In genomic region chr12:389138-390096, GRCh38 we compare ENCODE assay signal across 1 cellular context.
A peak's percentile ranks its signal among the peaks of the same experiment; 100 is the strongest.
TF ChIP-seq lines count a peak whose summit lies in the region.

Gene KDM5A, minus strand, starts transcription at chr12:389320. Its CDS starts 229 bp downstream, at chr12:389091.

TF ChIP-seq in IMR-90, 13 proteins besides CTCF, POLR2A, EP300 and RAD21:
- TF ChIP-seq MAFK (IDR thresholded peaks at IDR 0.05; ENCODE audit: low read depth, low read length) = no peak
- no peak for TF ChIP-seq RFX5 (IDR thresholded peaks at IDR 0.05; ENCODE audit: low read depth, low read length)
- TF ChIP-seq CEBPB (IDR thresholded peaks at IDR 0.05; ENCODE audit: low read depth, low read length) = no peak
- TF ChIP-seq CHD1 (IDR thresholded peaks at IDR 0.05; ENCODE audit: low read depth, low read length) = peak; percentile 75; the same call in 1 of the 2 replicates
- TF ChIP-seq, protein P1, sequence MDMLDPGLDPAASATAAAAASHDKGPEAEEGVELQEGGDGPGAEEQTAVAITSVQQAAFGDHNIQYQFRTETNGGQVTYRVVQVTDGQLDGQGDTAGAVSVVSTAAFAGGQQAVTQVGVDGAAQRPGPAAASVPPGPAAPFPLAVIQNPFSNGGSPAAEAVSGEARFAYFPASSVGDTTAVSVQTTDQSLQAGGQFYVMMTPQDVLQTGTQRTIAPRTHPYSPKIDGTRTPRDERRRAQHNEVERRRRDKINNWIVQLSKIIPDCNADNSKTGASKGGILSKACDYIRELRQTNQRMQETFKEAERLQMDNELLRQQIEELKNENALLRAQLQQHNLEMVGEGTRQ (IDR thresholded peaks at IDR 0.05; ENCODE audit: low read depth, low read length) = no peak
- TF ChIP-seq FOS (IDR thresholded peaks at IDR 0.05; ENCODE audit: low read depth, low read length) = no peak
- TF ChIP-seq BHLHE40 (IDR thresholded peaks at IDR 0.05; ENCODE audit: low read depth, low read length) = no peak
- peak; percentile 80 for TF ChIP-seq MAZ (IDR thresholded peaks at IDR 0.05; ENCODE audit: borderline replicate concordance, low read depth, low read length)
- no peak for TF ChIP-seq RCOR1 (IDR thresholded peaks at IDR 0.05; ENCODE audit: insufficient replicate concordance, low read length)
- no peak for TF ChIP-seq NFE2L2 (IDR thresholded peaks at IDR 0.05; ENCODE audit: low read depth, low read length)
- TF ChIP-seq ELK1 (IDR thresholded peaks at IDR 0.05; ENCODE audit: borderline replicate concordance, low read depth, low read length) = 0 out of 2 replicates have a peak, but pooled peaks have one; percentile 67
- no peak for TF ChIP-seq SMC3 (IDR thresholded peaks at IDR 0.05; ENCODE audit: low read depth, low read length)
- 0 out of 2 replicates have a peak, but pooled peaks have one; percentile 53 for TF ChIP-seq MXI1 (IDR thresholded peaks at IDR 0.05; ENCODE audit: borderline replicate concordance, low read depth, low read length)
TF ChIP-seq in IMR-90: peak in this region for 4.
